In genomic region chr10:71637305-71637704, GRCh38 we compare ENCODE assay signal across 24 cellular contexts.
DNase-seq lines count a peak whose midpoint lies in the region; ATAC-seq, FAIRE-seq and TF ChIP-seq lines count a peak whose summit lies in the region.
"Had no signal": no experiment of that assay in that cellular context is flagged by ENCODE, and none has a peak within 500 bp of the region (broad histone marks: within the 10 kb centered on the region; RNA-seq: fewer than 3 reads in every experiment).

No MANE protein-coding gene starts in this region.

- H3K9me3 Mint-ChIP-seq in CD8-positive, alpha-beta memory T cell, result no peaks in the 10 kb centered on the region
- no peaks in the 10 kb centered on the region for H3K9me3 Mint-ChIP-seq in natural killer cell
- H3K9me3 Mint-ChIP-seq: GM23338, HFFc6 had no signal

- H3K9me3 ChIP-seq in CD8-positive, alpha-beta memory T cell (ENCODE audit: low read length), result no peaks in the 10 kb centered on the region
- H3K9me3 ChIP-seq in kidney (ENCODE audit: control insufficient read depth in 1 of 2, low read length in 2 of 2), result no peaks in the 10 kb centered on the region
- H3K9me3 ChIP-seq in mucosa of rectum (ENCODE audit: control insufficient read depth in 2 of 2, low read length in 2 of 2), result no peaks in the 10 kb centered on the region
- H3K9me3 ChIP-seq in transverse colon, result no peaks in the 10 kb centered on the region
- H3K9me3 ChIP-seq: HAP-1, MG63 had no signal

- no peaks in the 10 kb centered on the region for H3K4me1 ChIP-seq in CD8-positive, alpha-beta memory T cell (ENCODE audit: insufficient read depth, low read length)
- H3K4me1 ChIP-seq in kidney (ENCODE audit: control insufficient read depth in 1 of 2, insufficient read depth in 1 of 2, low read depth in 1 of 2, low read length in 2 of 2) (peaks cover 21 to 35% of the 10 kb centered on the region in 2 donors), mucosa of rectum (ENCODE audit: control insufficient read depth in 2 of 2, insufficient read depth in 2 of 2, low read length in 2 of 2) (peaks cover 44 to 45% of the 10 kb centered on the region in 2 donors), transverse colon (peaks cover 16 to 55% (median 43%) of the 10 kb centered on the region in 4 donors)

- no peak for TF ChIP-seq POLR2A in transverse colon (IDR thresholded peaks at IDR 0.05)

- FAIRE-seq in kidney (lab: Jason Lieb, UNC), result no peak
- FAIRE-seq: A204.1, HTR-8/SVneo had no signal

- H3K4me3 Mint-ChIP-seq in CD8-positive, alpha-beta memory T cell, result no peak overlapping the region
- no peak overlapping the region for H3K4me3 Mint-ChIP-seq in natural killer cell
- H3K4me3 Mint-ChIP-seq: GM23338, HFFc6 had no signal

- H3K27ac ChIP-seq in CD8-positive, alpha-beta memory T cell (ENCODE audit: low read depth, low read length), result peak overlapping the region; percentile 67
- H3K27ac ChIP-seq in kidney (ENCODE audit: low read depth in 2 of 2, low read length in 2 of 2), result peak overlapping the region; percentile 39 to 52
- H3K27ac ChIP-seq in mucosa of rectum (ENCODE audit: low read depth in 2 of 2, low read length in 2 of 2), result peak overlapping the region; percentile 92 to 97
- peak overlapping the region; percentile 69 to 87 (median 82) for H3K27ac ChIP-seq in transverse colon
- H3K27ac ChIP-seq: C4-2B, RWPE1 had no signal

- H3K4me3 ChIP-seq in CD8-positive, alpha-beta memory T cell (ENCODE audit: low read length), result no peak overlapping the region
- H3K4me3 ChIP-seq in kidney (ENCODE audit: low read length in 2 of 2) (no peak overlapping the region), mucosa of rectum (ENCODE audit: low read length in 2 of 2) (no peak overlapping the region), transverse colon (no peak overlapping the region)
- H3K4me3 ChIP-seq: GM23338, HAP-1, MG63 had no signal

- TF ChIP-seq EP300 in transverse colon (IDR thresholded peaks at IDR 0.05; ENCODE audit: low read depth), result no peak

- peaks cover 0 to 4% (median 0%) of the 10 kb centered on the region in 3 donors for H3K4me1 Mint-ChIP-seq in CD8-positive, alpha-beta memory T cell
- peaks cover 5 to 9% of the 10 kb centered on the region in 2 donors for H3K4me1 Mint-ChIP-seq in natural killer cell

- peak overlapping the region in 1 of 8 donors; percentile 52 for H3K27ac Mint-ChIP-seq in CD8-positive, alpha-beta memory T cell
- peak overlapping the region in 1 of 2 donors; percentile 62 for H3K27ac Mint-ChIP-seq in natural killer cell
- H3K27ac Mint-ChIP-seq: GM23338, HFFc6 had no signal

- TF ChIP-seq CTCF in kidney (IDR thresholded peaks at IDR 0.05; ENCODE audit: borderline replicate concordance, extremely low read depth, insufficient read depth) (no peak), transverse colon (IDR thresholded peaks at IDR 0.05) (no peak), natural killer cell (IDR thresholded peaks at IDR 0.05) (no peak)

- no peaks in the 10 kb centered on the region for H3K27me3 ChIP-seq in CD8-positive, alpha-beta memory T cell (ENCODE audit: insufficient read depth, low read length, poor library complexity, severe bottlenecking)
- H3K27me3 ChIP-seq in mucosa of rectum (ENCODE audit: control insufficient read depth in 2 of 2, insufficient read depth in 2 of 2, low read length in 2 of 2) (no peaks in the 10 kb centered on the region), transverse colon (no peaks in the 10 kb centered on the region)
- H3K27me3 ChIP-seq: MG63 had no signal

- POLR2A ChIA-PET in CD8-positive, alpha-beta memory T cell (lab: Charles Lee), result no interaction called here

- H3K27me3 Mint-ChIP-seq in CD8-positive, alpha-beta memory T cell, result peaks cover 1 to 3% of the 10 kb centered on the region in 2 donors
- no peaks in the 10 kb centered on the region for H3K27me3 Mint-ChIP-seq in natural killer cell (ENCODE audit: low read depth in 2 of 2)

- DNase-seq in CD8-positive, alpha-beta memory T cell, result no peak
- DNase-seq in kidney (no peak), transverse colon (no peak), DMS79 (lab: John Stamatoyannopoulos, UW) (no peak), natural killer cell (no peak), Ammon's horn (ENCODE audit: low spot score) (no peak)
- DNase-seq in activated CD4-positive, CD25-positive, alpha-beta regulatory T cell treated with anti-CD3 and anti-CD28 coated beads, Interleukin-2, amount 50 U/mL, for 72 hours, result no peak
- DNase-seq: Calu3, DMS153, HFFc6, MG63, NCI-H1105 treated with DMSO at 0.1 percent for 48 hours, NCI-H2029, NCI-H446, NCI-H524 treated with DMSO at 0.1 percent for 48 hours, NCI-H774, SHP77 treated with DMSO at 0.1 percent for 48 hours had no signal

- H3K9ac ChIP-seq in kidney (ENCODE audit: low read length in 2 of 2), result no peak overlapping the region
- no peak overlapping the region for H3K9ac ChIP-seq in mucosa of rectum (ENCODE audit: low read depth in 1 of 2, low read length in 2 of 2)

- CTCF ChIA-PET in CD8-positive, alpha-beta memory T cell (lab: Charles Lee), result interaction anchor here (1.5 kb wide), 1 partner anchor 259 kb away, joined by 4 read pairs; no protein-coding TSS in a partner anchor

- H3K36me3 ChIP-seq in CD8-positive, alpha-beta memory T cell (ENCODE audit: insufficient read depth, low read length), result no peaks in the 10 kb centered on the region
- H3K36me3 ChIP-seq in kidney (ENCODE audit: control insufficient read depth in 1 of 2, insufficient read depth in 2 of 2, low read length in 2 of 2), result no peaks in the 10 kb centered on the region
- H3K36me3 ChIP-seq in mucosa of rectum (ENCODE audit: control insufficient read depth in 2 of 2, insufficient read depth in 2 of 2, low read length in 2 of 2), result no peaks in the 10 kb centered on the region
- no peaks in the 10 kb centered on the region for H3K36me3 ChIP-seq in transverse colon
- H3K36me3 ChIP-seq: HAP-1, MG63 had no signal

- intact Hi-C loops in kidney (cut with DNase I) (no loop called here), transverse colon (cut with DNase I; ENCODE audit: low total_unique reads) (loop anchor here (5.0 kb wide), 1 partner anchor 1910 kb away; no protein-coding TSS in a partner anchor), natural killer cell (cut with micrococcal nuclease) (no loop called here)

- no peak for ATAC-seq in natural killer cell

- H3K36me3 Mint-ChIP-seq in CD8-positive, alpha-beta memory T cell, result no peaks in the 10 kb centered on the region
- no peaks in the 10 kb centered on the region for H3K36me3 Mint-ChIP-seq in natural killer cell

- 83% methylated on average over 2 of the region's 2 CpGs; no CpG with 5 or more reads in 1 of the 2 donors for WGBS in transverse colon (ENCODE audit: low coverage in 1 of 2), 2 donors

- in situ Hi-C loops in transverse colon (cut with MboI; ENCODE audit: low pct_ligation_motif_present in 1 of 4, low pct_unique_long_range_greater_than_20kb in 1 of 4, low sequenced_read_pairs in 3 of 4), result no loop called here
